In the genomic region with DNA sequence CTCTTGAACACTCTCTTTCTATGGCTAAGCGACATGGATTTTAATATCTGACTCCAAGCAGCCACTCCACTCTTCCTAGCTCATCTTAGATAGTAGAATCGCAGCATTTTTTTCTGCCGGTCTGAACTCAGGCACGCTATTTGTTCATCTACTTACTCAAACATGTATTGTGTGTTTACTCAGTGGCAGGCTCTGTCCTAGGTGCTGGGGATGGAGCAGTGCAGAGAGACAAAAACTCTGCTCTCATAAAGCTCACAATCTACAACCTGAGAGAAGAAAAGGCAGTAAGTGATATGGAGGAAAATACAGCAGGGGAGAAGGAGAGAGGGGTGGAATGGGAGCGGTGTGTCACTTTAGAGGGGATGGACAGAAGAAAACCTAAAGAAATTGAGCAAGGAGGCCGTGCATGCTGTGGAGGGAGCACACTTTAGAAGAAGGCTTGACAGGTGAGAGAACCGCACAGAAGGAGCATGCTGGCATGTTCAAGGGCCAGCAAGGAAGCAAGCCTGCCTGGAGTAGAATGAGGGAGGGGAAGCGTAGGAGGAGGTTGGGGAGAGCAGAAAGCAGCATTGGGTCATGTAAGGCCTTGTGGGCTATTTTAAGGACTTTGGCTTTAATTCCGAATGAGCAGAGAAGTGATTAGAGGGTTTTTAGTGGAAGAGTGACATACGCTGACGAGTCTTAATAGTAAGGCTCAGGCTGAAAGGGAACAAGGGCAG, we compare ENCODE assay signal across 20 cellular contexts.
A peak's percentile ranks its signal among the peaks of the same experiment; 100 is the strongest.
DNase-seq lines count a peak whose midpoint lies in the region; ATAC-seq and TF ChIP-seq lines count a peak whose summit lies in the region.
"Had no signal": no experiment of that assay in that cellular context is flagged by ENCODE, and none has a peak within 500 bp of the region (broad histone marks: within the 10 kb centered on the region; RNA-seq: fewer than 3 reads in every experiment).

No MANE protein-coding gene starts in this region.

- H3F3A ChIP-seq in SK-N-SH (replicated peaks; ENCODE audit: insufficient read depth): no peaks in the 10 kb centered on the region

- H3K79me2 ChIP-seq in SK-N-SH (ENCODE audit: insufficient read depth) (no peaks in the 10 kb centered on the region), hepatocyte (no peaks in the 10 kb centered on the region)

- H3K4me1 ChIP-seq in SK-N-SH (ENCODE audit: control insufficient read depth in 1 of 2, insufficient read depth in 2 of 2, low read depth in 1 of 2, low read length in 1 of 2) (no peaks in the 10 kb centered on the region; a peak in 2 of 4 replicates), hepatocyte (ENCODE audit: insufficient read depth) (no peaks in the 10 kb centered on the region)
- H3K4me1 ChIP-seq: ascending aorta, BLaER1, neural progenitor cell, upper lobe of left lung had no signal

- CTCF ChIA-PET in SK-N-SH (lab: Yijun Ruan, JAX): no interaction called here

- H3K9me2 ChIP-seq in SK-N-SH: no peaks in the 10 kb centered on the region
- no peaks in the 10 kb centered on the region for H3K9me2 ChIP-seq in hepatocyte (replicated peaks; ENCODE audit: insufficient read depth)

- no peak for ATAC-seq in SK-N-SH treated with all-trans-retinoic acid at 6 μM for 48 hours
- ATAC-seq: activated T-cell treated with anti-CD3 and anti-CD28 coated beads, Interleukin-2, amount 50 U/mL, for 72 hours; esophagus mucosa; left colon; Panc1 had no signal

- no peak overlapping the region for H2AFZ ChIP-seq in SK-N-SH (ENCODE audit: low read depth)
- H2AFZ ChIP-seq in hepatocyte: no peak overlapping the region
- H2AFZ ChIP-seq: neural progenitor cell had no signal

- POLR2A ChIA-PET in SK-N-SH (lab: Yijun Ruan, JAX): no interaction called here

- no peaks in the 10 kb centered on the region for H3K36me3 ChIP-seq in SK-N-SH (replicated peaks in 1 of 2; ENCODE audit: control insufficient read depth in 1 of 2, insufficient read depth in 2 of 2, low read length in 1 of 2)
- no peaks in the 10 kb centered on the region for H3K36me3 ChIP-seq in hepatocyte (replicated peaks; ENCODE audit: insufficient read depth, low read depth)
- H3K36me3 ChIP-seq: ascending aorta, BLaER1, neural progenitor cell, spleen, upper lobe of left lung had no signal

- TF ChIP-seq CTCF in SK-N-SH (IDR thresholded peaks at IDR 0.05): no peak
- no peak for TF ChIP-seq CTCF in hepatocyte (IDR thresholded peaks at IDR 0.05; ENCODE audit: poor library complexity)

- 78% methylated on average over 11 of the region's 11 CpGs for WGBS in SK-N-SH (ENCODE audit: low lambda C conversion rate)
- WGBS in hepatocyte (ENCODE audit: low lambda C conversion rate, missing lambda C conversion rate): 68% methylated on average over 11 of the region's 11 CpGs

- H4K20me1 ChIP-seq in SK-N-SH (ENCODE audit: insufficient read depth): no peaks in the 10 kb centered on the region
- H4K20me1 ChIP-seq in hepatocyte (ENCODE audit: insufficient read depth, poor library complexity, severe bottlenecking): no peaks in the 10 kb centered on the region
- H4K20me1 ChIP-seq: BLaER1 had no signal

- H3K4me3 ChIP-seq in SK-N-SH (ENCODE audit: low read depth in 2 of 2, low read length in 1 of 2): no peak overlapping the region
- no peak overlapping the region for H3K4me3 ChIP-seq in hepatocyte
- H3K4me3 ChIP-seq: ascending aorta, BLaER1, neural progenitor cell, spleen, upper lobe of left lung had no signal

- no peak overlapping the region for H3K27ac ChIP-seq in SK-N-SH (ENCODE audit: low read depth in 2 of 2, low read length in 1 of 2)
- H3K27ac ChIP-seq in hepatocyte: no peak overlapping the region
- H3K27ac ChIP-seq: ascending aorta, BLaER1, neural progenitor cell, upper lobe of left lung had no signal

- no peaks in the 10 kb centered on the region for H3K27me3 ChIP-seq in SK-N-SH (ENCODE audit: insufficient read depth)
- H3K27me3 ChIP-seq in hepatocyte: no peaks in the 10 kb centered on the region
- H3K27me3 ChIP-seq: ascending aorta, BLaER1, neural progenitor cell, spleen, upper lobe of left lung had no signal

- no peaks in the 10 kb centered on the region for H3K9me3 ChIP-seq in SK-N-SH
- H3K9me3 ChIP-seq in hepatocyte (ENCODE audit: low read depth): no peaks in the 10 kb centered on the region
- H3K9me3 ChIP-seq: ascending aorta, BLaER1, upper lobe of left lung had no signal

- TF ChIP-seq RAD21 in SK-N-SH (IDR thresholded peaks at IDR 0.05; ENCODE audit: low read length): no peak

- TF ChIP-seq EP300 in SK-N-SH (IDR thresholded peaks at IDR 0.05; ENCODE audit: borderline replicate concordance in 1 of 2, low read depth in 1 of 2, low read length in 1 of 2): no peak

- DNase-seq in SK-N-SH (no peak), cerebellum (ENCODE audit: low spot score) (peak; percentile 81), hepatocyte (ENCODE audit: low spot score) (peak; percentile 30), A172 (ENCODE audit: low spot score) (no peak), DMS114 treated with DMSO at 0.1 percent for 48 hours (lab: John Stamatoyannopoulos, UW; ENCODE audit: unreplicated experiment) (no peak), mucosa of gallbladder (ENCODE audit: low spot score) (no peak)
- DNase-seq in activated CD4-positive, alpha-beta T cell treated with anti-CD3 and anti-CD28 coated beads, Interleukin-2, amount 50 U/mL, for 1 hour: no peak
- DNase-seq: activated CD4-positive, CD25-positive, alpha-beta regulatory T cell; activated T-cell treated with anti-CD3 and anti-CD28 coated beads, Interleukin-2, amount 50 U/mL, for 72 hours; effector CD4-positive, alpha-beta T cell; left colon; NCI-H1417; spleen; upper lobe of left lung had no signal

- no peak overlapping the region for H3K9ac ChIP-seq in SK-N-SH
- H3K9ac ChIP-seq: BLaER1, neural progenitor cell had no signal

- H3K4me2 ChIP-seq in SK-N-SH (no peak overlapping the region), hepatocyte (no peak overlapping the region)
- H3K4me2 ChIP-seq: BLaER1, neural progenitor cell had no signal

TF ChIP-seq in SK-N-SH, 30 proteins besides CTCF, POLR2A, EP300 and RAD21 (continues in another document):
- TF ChIP-seq, protein P1, sequence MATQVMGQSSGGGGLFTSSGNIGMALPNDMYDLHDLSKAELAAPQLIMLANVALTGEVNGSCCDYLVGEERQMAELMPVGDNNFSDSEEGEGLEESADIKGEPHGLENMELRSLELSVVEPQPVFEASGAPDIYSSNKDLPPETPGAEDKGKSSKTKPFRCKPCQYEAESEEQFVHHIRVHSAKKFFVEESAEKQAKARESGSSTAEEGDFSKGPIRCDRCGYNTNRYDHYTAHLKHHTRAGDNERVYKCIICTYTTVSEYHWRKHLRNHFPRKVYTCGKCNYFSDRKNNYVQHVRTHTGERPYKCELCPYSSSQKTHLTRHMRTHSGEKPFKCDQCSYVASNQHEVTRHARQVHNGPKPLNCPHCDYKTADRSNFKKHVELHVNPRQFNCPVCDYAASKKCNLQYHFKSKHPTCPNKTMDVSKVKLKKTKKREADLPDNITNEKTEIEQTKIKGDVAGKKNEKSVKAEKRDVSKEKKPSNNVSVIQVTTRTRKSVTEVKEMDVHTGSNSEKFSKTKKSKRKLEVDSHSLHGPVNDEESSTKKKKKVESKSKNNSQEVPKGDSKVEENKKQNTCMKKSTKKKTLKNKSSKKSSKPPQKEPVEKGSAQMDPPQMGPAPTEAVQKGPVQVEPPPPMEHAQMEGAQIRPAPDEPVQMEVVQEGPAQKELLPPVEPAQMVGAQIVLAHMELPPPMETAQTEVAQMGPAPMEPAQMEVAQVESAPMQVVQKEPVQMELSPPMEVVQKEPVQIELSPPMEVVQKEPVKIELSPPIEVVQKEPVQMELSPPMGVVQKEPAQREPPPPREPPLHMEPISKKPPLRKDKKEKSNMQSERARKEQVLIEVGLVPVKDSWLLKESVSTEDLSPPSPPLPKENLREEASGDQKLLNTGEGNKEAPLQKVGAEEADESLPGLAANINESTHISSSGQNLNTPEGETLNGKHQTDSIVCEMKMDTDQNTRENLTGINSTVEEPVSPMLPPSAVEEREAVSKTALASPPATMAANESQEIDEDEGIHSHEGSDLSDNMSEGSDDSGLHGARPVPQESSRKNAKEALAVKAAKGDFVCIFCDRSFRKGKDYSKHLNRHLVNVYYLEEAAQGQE (IDR thresholded peaks at IDR 0.05; ENCODE audit: low read depth, low read length): peak; percentile 72; the same call in 1 of the 2 replicates
- no peak for TF ChIP-seq POLR2AphosphoS5 (IDR thresholded peaks at IDR 0.05; ENCODE audit: low read depth, low read length)

TF ChIP-seq in SK-N-SH treated with all-trans-retinoic acid at 6 μM for 48 hours, 23 proteins besides CTCF, POLR2A, EP300 and RAD21 (continues in another document):
- TF ChIP-seq ZC3H10 (CRISPR knock-in tag; IDR thresholded peaks at IDR 0.05): no peak
- no peak for TF ChIP-seq GLIS3 (CRISPR knock-in tag; IDR thresholded peaks at IDR 0.05)
- TF ChIP-seq RARB (CRISPR knock-in tag; IDR thresholded peaks at IDR 0.05): no peak
- no peak for TF ChIP-seq ZFP30 (CRISPR knock-in tag; IDR thresholded peaks at IDR 0.05)
- TF ChIP-seq, protein P2, sequence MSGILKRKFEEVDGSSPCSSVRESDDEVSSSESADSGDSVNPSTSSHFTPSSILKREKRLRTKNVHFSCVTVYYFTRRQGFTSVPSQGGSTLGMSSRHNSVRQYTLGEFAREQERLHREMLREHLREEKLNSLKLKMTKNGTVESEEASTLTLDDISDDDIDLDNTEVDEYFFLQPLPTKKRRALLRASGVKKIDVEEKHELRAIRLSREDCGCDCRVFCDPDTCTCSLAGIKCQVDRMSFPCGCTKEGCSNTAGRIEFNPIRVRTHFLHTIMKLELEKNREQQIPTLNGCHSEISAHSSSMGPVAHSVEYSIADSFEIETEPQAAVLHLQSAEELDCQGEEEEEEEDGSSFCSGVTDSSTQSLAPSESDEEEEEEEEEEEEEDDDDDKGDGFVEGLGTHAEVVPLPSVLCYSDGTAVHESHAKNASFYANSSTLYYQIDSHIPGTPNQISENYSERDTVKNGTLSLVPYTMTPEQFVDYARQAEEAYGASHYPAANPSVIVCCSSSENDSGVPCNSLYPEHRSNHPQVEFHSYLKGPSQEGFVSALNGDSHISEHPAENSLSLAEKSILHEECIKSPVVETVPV (CRISPR knock-in tag; IDR thresholded peaks at IDR 0.05): no peak
- TF ChIP-seq CSDC2 (CRISPR knock-in tag; IDR thresholded peaks at IDR 0.05): no peak
- no peak for TF ChIP-seq PPARA (CRISPR knock-in tag; IDR thresholded peaks at IDR 0.05; ENCODE audit: borderline replicate concordance)
- TF ChIP-seq SNAI2 (CRISPR knock-in tag; IDR thresholded peaks at IDR 0.05): no peak

Comparison
In these comparisons a context has a peak if more than half of its experiments do, and no peak if none do; other contexts are left out.
1. DNase-seq: peak in cerebellum (single experiment) and hepatocyte (single experiment); none in SK-N-SH (single experiment), activated CD4-positive, alpha-beta T cell treated with anti-CD3 and anti-CD28 coated beads, Interleukin-2, amount 50 U/mL, for 1 hour (single experiment), A172 (single experiment), DMS114 treated with DMSO at 0.1 percent for 48 hours (single experiment) and mucosa of gallbladder (single experiment).